Comparison of ENCODE assay signal across 9 cellular contexts in genomic region chr1:89363196-89363595, GRCh38. TPM values are rescaled to one million over a fixed set of nuclear protein-coding genes. Genes with fewer than 3 reads are reported as not detected.
DNase-seq lines count a peak whose midpoint lies in the region; ATAC-seq, FAIRE-seq and TF ChIP-seq lines count a peak whose summit lies in the region.
"Had no signal": no experiment of that assay in that cellular context is flagged by ENCODE, and none has a peak within 500 bp of the region (broad histone marks: within the 10 kb centered on the region; RNA-seq: fewer than 3 reads in every experiment).

No MANE protein-coding gene starts in this region.

- peak overlapping the region in 1 of 8 donors; percentile 28 for H3K27ac ChIP-seq in spleen

- POLR2A ChIA-PET in MCF 10A (lab: Yijun Ruan, JAX) = no interaction called here

- peaks cover 13% of the 10 kb centered on the region for H3K4me1 Mint-ChIP-seq in MCF 10A (ENCODE audit: insufficient read depth, unreplicated experiment)

- CTCF ChIA-PET in MCF 10A (lab: Yijun Ruan, JAX) = interaction anchor here (0.6 to 1.9 kb wide), 5 partner anchors 95 to 366 kb away, joined by 3 to 8 read pairs (median 6); partner anchors contain the start of gene GBP7

- H3K4me3 ChIP-seq in epithelial cell of esophagus (ENCODE audit: low read length) = no peak overlapping the region
- no peak overlapping the region for H3K4me3 ChIP-seq in spleen

- no TSS peak for BruUV-seq in MCF 10A (replicated peaks; lab: Mats Ljungman, UMichigan)

- no peaks in the 10 kb centered on the region for H3K27me3 ChIP-seq in spleen (replicated peaks in 1 of 7)

- H3K27ac Mint-ChIP-seq in MCF 10A (ENCODE audit: low read depth, unreplicated experiment) = no peak overlapping the region

- intact Hi-C loops in spleen (cut with DNase I; ENCODE audit: low total_unique reads) = loop anchor here (10.0 kb wide), 1 partner anchor 82 kb away; no protein-coding TSS in a partner anchor
- intact Hi-C loops in MCF 10A (cut with micrococcal nuclease) = no loop called here

- H3K9me3 ChIP-seq in spleen = no peaks in the 10 kb centered on the region

- FAIRE-seq in GM12891 (lab: Jason Lieb, UNC) = peak; percentile 86

- H3K36me3 ChIP-seq in spleen = no peaks in the 10 kb centered on the region

- H3K36me3 Mint-ChIP-seq in MCF 10A (ENCODE audit: insufficient read depth, unreplicated experiment) = no peaks in the 10 kb centered on the region

- DNase-seq in GM12891 (ENCODE audit: insufficient read length, low spot score) (no peak), epithelial cell of esophagus (ENCODE audit: low read depth) (peak; percentile 82), medulla oblongata (ENCODE audit: extremely low spot score) (no peak), AG20443 (ENCODE audit: low spot score) (no peak), spleen (no peak), MCF 10A (ENCODE audit: unreplicated experiment) (no peak)
- DNase-seq: foreskin melanocyte had no signal

- no peaks in the 10 kb centered on the region for H3K9me3 Mint-ChIP-seq in MCF 10A (ENCODE audit: unreplicated experiment)

- peaks cover 3 to 21% (median 5%) of the 10 kb centered on the region in 6 donors for H3K4me1 ChIP-seq in spleen

- 38 to 46% (median 43%) methylated on average over 1 of the region's 1 CpG for WGBS in spleen, 5 donors

- no peak overlapping the region for H3K4me3 Mint-ChIP-seq in MCF 10A (ENCODE audit: unreplicated experiment)

- no peak for TF ChIP-seq POLR2A in GM12891 (IDR thresholded peaks at IDR 0.05; ENCODE audit: low read depth, low read length)
- TF ChIP-seq POLR2A in spleen (IDR thresholded peaks at IDR 0.05) = no peak

- ATAC-seq in GM19468 (IDR thresholded peaks at IDR 0.05; ENCODE audit: extremely low read depth, unreplicated experiment) = peak; percentile 75
- peak; percentile 94 for ATAC-seq in HG03432 (IDR thresholded peaks at IDR 0.05; ENCODE audit: unreplicated experiment)

- TF ChIP-seq CTCF in epithelial cell of esophagus (IDR thresholded peaks at IDR 0.05; ENCODE audit: insufficient read depth, low read depth, low read length, missing control alignments) (no peak), spleen (IDR thresholded peaks at IDR 0.05 in 8 of 11, conservative IDR thresholded peaks at IDR 0.05 in 3 of 11) (no peak), MCF 10A (IDR thresholded peaks at IDR 0.05; ENCODE audit: unreplicated experiment) (no peak)

- no peaks in the 10 kb centered on the region for H3K27me3 Mint-ChIP-seq in MCF 10A (ENCODE audit: insufficient read depth, unreplicated experiment)

TF ChIP-seq in GM12891, 5 proteins besides CTCF, POLR2A, EP300 and RAD21:
- no peak for TF ChIP-seq PAX5 (IDR thresholded peaks at IDR 0.05; ENCODE audit: insufficient read depth, low read length, severe bottlenecking)
- TF ChIP-seq SPI1 (IDR thresholded peaks at IDR 0.05; ENCODE audit: low read depth, low read length) = no peak
- TF ChIP-seq TAF1 (IDR thresholded peaks at IDR 0.05; ENCODE audit: low read depth, low read length) = no peak
- peak; percentile 72 for TF ChIP-seq POU2F2 (IDR thresholded peaks at IDR 0.05; ENCODE audit: low read depth, low read length)
- no peak for TF ChIP-seq POLR2AphosphoS5 (IDR thresholded peaks at IDR 0.05; ENCODE audit: low read depth, low read length)

RNA-seq across cellular contexts. Expression of gene GBP6, which starts 0.7 kb away (rescaled TPM):
- polyA plus RNA-seq in GM12891 (2012; ENCODE audit: low read depth, missing spikeins) = 0.19 TPM
- total RNA-seq in spleen (under 1 TPM; 0.19 to 0.46 (median 0.25) TPM), MCF 10A (2022) (not detected in 2 replicates)
- polyA plus RNA-seq in spleen = under 1 TPM; 0.02 to 0.26 (median 0.05) TPM
